ENCODE assay signal across 8 cellular contexts in genomic region chr22:42070517-42071422, GRCh38. TPM values are rescaled to one million over a fixed set of nuclear protein-coding genes. Genes with fewer than 3 reads are reported as not detected.
A peak's percentile ranks its signal among the peaks of the same experiment; 100 is the strongest.
DNase-seq lines count a peak whose midpoint lies in the region; ATAC-seq and TF ChIP-seq lines count a peak whose summit lies in the region.

NAGA (minus strand) TSS chr22:42070812; CDS start chr22:42070297, 515 bp downstream.

- H3K27me3 Mint-ChIP-seq in activated CD4-positive, alpha-beta T cell treated with anti-CD3 and anti-CD28 coated beads, Interleukin-2, amount 10 ng/mL, durations not matched to agents 24 days and 14 days, result no peaks in the 10 kb centered on the region

- H3K4me1 ChIP-seq in BLaER1 treated with 17β-estradiol and CSF1 and Interleukin-3, amounts not matched to agents 10 nM and 100 nM, result peaks cover 46 to 69% (median 58%) of the 10 kb centered on the region in 10 experiments

- H3K9me3 Mint-ChIP-seq in activated CD4-positive, alpha-beta T cell treated with anti-CD3 and anti-CD28 coated beads, Interleukin-2, amount 10 ng/mL, durations not matched to agents 24 days and 14 days, result no peaks in the 10 kb centered on the region

- H3K27me3 ChIP-seq in BLaER1 treated with 17β-estradiol and CSF1 and Interleukin-3, amounts not matched to agents 10 nM and 100 nM, result peaks cover 0 to 20% (median 11%) of the 10 kb centered on the region in 11 experiments; a peak in 10 of 22 replicates
- no peaks in the 10 kb centered on the region for H3K27me3 ChIP-seq in layer of hippocampus (ENCODE audit: control insufficient read depth, insufficient read depth, low read length)

- peaks cover 39% of the 10 kb centered on the region for H3K4me1 Mint-ChIP-seq in activated CD4-positive, alpha-beta T cell treated with anti-CD3 and anti-CD28 coated beads, Interleukin-2, amount 10 ng/mL, durations not matched to agents 24 days and 14 days

- H3K9me3 ChIP-seq in BLaER1 treated with 17β-estradiol and CSF1 and Interleukin-3, amounts not matched to agents 10 nM and 100 nM (replicated peaks in 1 of 11), result peaks cover 0 to 10% (median 0%) of the 10 kb centered on the region in 11 experiments; a peak in 6 of 22 replicates

- H3K4me3 ChIP-seq in BLaER1 treated with 17β-estradiol and CSF1 and Interleukin-3, amounts not matched to agents 10 nM and 100 nM, result peak within 1 kb of the TSS; percentile 60 to 75 (median 69)
- peak within 1 kb of the TSS; percentile 70 for H3K4me3 ChIP-seq in coronary artery

- H4K20me1 ChIP-seq in BLaER1 treated with 17β-estradiol and CSF1 and Interleukin-3, amounts not matched to agents 10 nM and 100 nM, result peaks cover 0 to 26% (median 0%) of the 10 kb centered on the region in 11 experiments; a peak in 6 of 22 replicates

- H3K4me3 Mint-ChIP-seq in activated CD4-positive, alpha-beta T cell treated with anti-CD3 and anti-CD28 coated beads, Interleukin-2, amount 10 ng/mL, durations not matched to agents 24 days and 14 days, result peak within 1 kb of the TSS; percentile 93

- peak within 1 kb of the TSS; percentile 93 for H3K27ac Mint-ChIP-seq in activated CD4-positive, alpha-beta T cell treated with anti-CD3 and anti-CD28 coated beads, Interleukin-2, amount 10 ng/mL, durations not matched to agents 24 days and 14 days

- ATAC-seq in GM19351 (IDR thresholded peaks at IDR 0.05; ENCODE audit: unreplicated experiment), result peak; percentile 91
- peak; percentile 78 for ATAC-seq in HG03520 (IDR thresholded peaks at IDR 0.05; ENCODE audit: unreplicated experiment)

- H3K36me3 ChIP-seq in BLaER1 treated with 17β-estradiol and CSF1 and Interleukin-3, amounts not matched to agents 10 nM and 100 nM, result peaks cover 16 to 38% (median 30%) of the 10 kb centered on the region in 11 experiments

- peak within 1 kb of the TSS; percentile 72 to 85 (median 82) for H3K9ac ChIP-seq in BLaER1 treated with 17β-estradiol and CSF1 and Interleukin-3, amounts not matched to agents 10 nM and 100 nM

- no peak for TF ChIP-seq CTCF in coronary artery (IDR thresholded peaks at IDR 0.05)

- peak; percentile 99 for DNase-seq in NCI-H69 (lab: John Stamatoyannopoulos, UW)
- peak; percentile 98 for DNase-seq in activated CD4-positive, alpha-beta T cell treated with anti-CD3 and anti-CD28 coated beads, Interleukin-2, amount 10 ng/mL, durations not matched to agents 24 days and 14 days
- peak; percentile 97 for DNase-seq in coronary artery (ENCODE audit: low spot score)
- peak; percentile 63 to 93 (median 76) for DNase-seq in stimulated activated CD4-positive, alpha-beta T cell treated with anti-CD3 and anti-CD28 coated beads, Interleukin-1b, Interleukin-23, amount 100 ng/mL, for 24 hours (ENCODE audit: low read depth in 4 of 4, low spot score in 1 of 4)

- peak within 1 kb of the TSS; percentile 69 to 85 (median 79) for H3K27ac ChIP-seq in BLaER1 treated with 17β-estradiol and CSF1 and Interleukin-3, amounts not matched to agents 10 nM and 100 nM
- H3K27ac ChIP-seq in coronary artery, result peak within 1 kb of the TSS; percentile 80 to 83
- H3K27ac ChIP-seq in layer of hippocampus (ENCODE audit: low read depth, low read length), result peak within 1 kb of the TSS; percentile 86

- intact Hi-C loops in activated CD4-positive, alpha-beta T cell treated with anti-CD3 and anti-CD28 coated beads, Interleukin-2, amount 10 ng/mL, durations not matched to agents 24 days and 14 days (cut with micrococcal nuclease), result loop anchor here (1.0 to 10.0 kb wide), 7 partner anchors 9 to 236 kb away; partner anchors contain the start of genes CENPM, NDUFA6, SMDT1 and SREBF2

- peak within 1 kb of the TSS; percentile 85 to 96 (median 92) for H3K4me2 ChIP-seq in BLaER1 treated with 17β-estradiol and CSF1 and Interleukin-3, amounts not matched to agents 10 nM and 100 nM

- peaks cover 21% of the 10 kb centered on the region for H3K36me3 Mint-ChIP-seq in activated CD4-positive, alpha-beta T cell treated with anti-CD3 and anti-CD28 coated beads, Interleukin-2, amount 10 ng/mL, durations not matched to agents 24 days and 14 days (ENCODE audit: low read depth)

RNA-seq across cellular contexts. Expression of gene NAGA, which starts in this region (rescaled TPM):
- total RNA-seq in activated CD4-positive, alpha-beta T cell treated with anti-CD3 and anti-CD28 coated beads, Interleukin-2, amount 10 ng/mL, durations not matched to agents 24 days and 14 days, result 28.2 and 29.9 TPM in 2 replicates

Comparison
In these comparisons a context has a peak if more than half of its experiments do, and no peak if none do; other contexts are left out.
1. Peak in every context shown above with its lines: DNase-seq, ATAC-seq, H3K4me3 ChIP-seq and H3K27ac ChIP-seq.